14 cellular contexts compared by ENCODE assay signal in the genomic region with DNA sequence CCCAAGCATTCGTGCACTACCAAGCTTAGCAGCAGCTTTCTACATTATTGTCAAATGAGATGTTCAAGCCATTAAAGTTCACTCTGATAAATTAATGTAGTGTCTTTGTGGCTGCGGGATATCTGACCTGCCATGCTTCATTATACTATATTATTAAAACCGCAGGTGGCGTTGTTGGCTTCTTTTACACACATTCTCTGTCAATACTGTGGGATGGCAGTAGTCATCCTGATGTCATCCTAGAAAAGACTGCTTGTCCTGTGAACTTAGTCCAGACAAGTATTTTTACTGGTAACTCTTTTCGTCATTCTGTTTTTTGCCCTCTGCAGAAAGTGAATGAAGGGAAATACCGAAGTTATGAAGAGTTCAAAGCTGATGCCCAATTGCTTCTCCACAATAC.
DNase-seq lines count a peak whose midpoint lies in the region; ATAC-seq and TF ChIP-seq lines count a peak whose summit lies in the region.
"Had no signal": no experiment of that assay in that cellular context is flagged by ENCODE, and none has a peak within 500 bp of the region (broad histone marks: within the 10 kb centered on the region; RNA-seq: fewer than 3 reads in every experiment).

No MANE protein-coding gene starts in this region.

- no peak overlapping the region for H3K4me3 Mint-ChIP-seq in endodermal cell
- H3K4me3 Mint-ChIP-seq: activated T-cell treated with anti-CD3 and anti-CD28 coated beads, Interleukin-2, amount 50 U/mL, for 24 hours had no signal

- no peak overlapping the region for H3K27ac ChIP-seq in IMR-90 (ENCODE audit: insufficient read depth, low read length)
- H3K27ac ChIP-seq in VCaP: no peak overlapping the region
- no peak overlapping the region for H3K27ac ChIP-seq in smooth muscle cell (ENCODE audit: low read depth)
- no peak overlapping the region for H3K27ac ChIP-seq in endodermal cell (ENCODE audit: low read depth, low read length)
- H3K27ac ChIP-seq: 22Rv1, colonic mucosa had no signal

- H4K8ac ChIP-seq in IMR-90 (ENCODE audit: low read depth in 2 of 2, low read length in 2 of 2): no peak overlapping the region

- H3K9me3 Mint-ChIP-seq in endodermal cell: no peaks in the 10 kb centered on the region
- H3K9me3 Mint-ChIP-seq: activated T-cell treated with anti-CD3 and anti-CD28 coated beads, Interleukin-2, amount 50 U/mL, for 24 hours had no signal

- H4K20me1 ChIP-seq in IMR-90 (ENCODE audit: insufficient read depth, low read length) (no peaks in the 10 kb centered on the region), smooth muscle cell (ENCODE audit: low read depth) (peaks cover 8% of the 10 kb centered on the region)

- H2AK9ac ChIP-seq in IMR-90 (replicated peaks; ENCODE audit: low read depth, low read length, poor library complexity): no peak overlapping the region

- H3K9me3 ChIP-seq in IMR-90 (ENCODE audit: control insufficient read depth, insufficient read depth, low read length): no peaks in the 10 kb centered on the region
- no peaks in the 10 kb centered on the region for H3K9me3 ChIP-seq in smooth muscle cell (replicated peaks; ENCODE audit: low read depth)
- H3K9me3 ChIP-seq in endodermal cell (ENCODE audit: control insufficient read depth, low read length): no peaks in the 10 kb centered on the region
- H3K9me3 ChIP-seq: colonic mucosa had no signal

- no peak for ATAC-seq in IMR-90 (ENCODE audit: low read depth)

- no peaks in the 10 kb centered on the region for H3K27me3 Mint-ChIP-seq in endodermal cell (ENCODE audit: insufficient read depth)
- H3K27me3 Mint-ChIP-seq: activated T-cell treated with anti-CD3 and anti-CD28 coated beads, Interleukin-2, amount 50 U/mL, for 24 hours had no signal

- H3K27me3 ChIP-seq in IMR-90 (ENCODE audit: control insufficient read depth, insufficient read depth, low read length) (no peaks in the 10 kb centered on the region), smooth muscle cell (ENCODE audit: low read depth) (no peaks in the 10 kb centered on the region), endodermal cell (ENCODE audit: control insufficient read depth, insufficient read depth, low read length, poor library complexity, severe bottlenecking) (no peaks in the 10 kb centered on the region)
- H3K27me3 ChIP-seq: colonic mucosa had no signal

- no peak overlapping the region for H4K5ac ChIP-seq in IMR-90 (ENCODE audit: low read depth, low read length)

- POLR2A ChIA-PET in IMR-90 (lab: Charles Lee; ENCODE audit: unreplicated experiment): no interaction called here

- no peaks in the 10 kb centered on the region for H3K4me1 Mint-ChIP-seq in endodermal cell

- peaks cover 10 to 13% of the 10 kb centered on the region in 2 experiments; a peak in 3 of 4 replicates for H3K79me1 ChIP-seq in IMR-90 (ENCODE audit: low read depth in 1 of 2, low read length in 2 of 2)

- no peak for TF ChIP-seq POLR2A in IMR-90 (IDR thresholded peaks at IDR 0.05; ENCODE audit: low read depth, low read length)

- H2BK15ac ChIP-seq in IMR-90 (ENCODE audit: low read depth, low read length): no peak overlapping the region

- no peaks in the 10 kb centered on the region for H3K79me2 ChIP-seq in smooth muscle cell (ENCODE audit: low read depth)

- H3K4me2 ChIP-seq in IMR-90 (ENCODE audit: low read depth, low read length): no peak overlapping the region
- H3K4me2 ChIP-seq in smooth muscle cell: no peak overlapping the region

- H3K56ac ChIP-seq in IMR-90 (ENCODE audit: extremely low read depth, insufficient read depth, low read length): no peak overlapping the region

- H3K9ac ChIP-seq in IMR-90 (ENCODE audit: low read depth, low read length) (no peak overlapping the region), smooth muscle cell (ENCODE audit: low read depth) (no peak overlapping the region), endodermal cell (ENCODE audit: extremely low read depth, low read length, poor library complexity, severe bottlenecking) (no peak overlapping the region)

- H3K14ac ChIP-seq in IMR-90 (replicated peaks; ENCODE audit: low read depth, low read length): no peak overlapping the region

- H2BK20ac ChIP-seq in IMR-90 (ENCODE audit: low read depth, low read length): no peak overlapping the region

- H3F3A ChIP-seq in smooth muscle cell (ENCODE audit: low read depth): no peaks in the 10 kb centered on the region

- H2AK5ac ChIP-seq in IMR-90 (ENCODE audit: low read depth, low read length): no peak overlapping the region

- intact Hi-C loops in IMR-90 (cut with micrococcal nuclease): no loop called here

- H4K91ac ChIP-seq in IMR-90 (ENCODE audit: insufficient read depth, low read depth, low read length): no peak overlapping the region

- TF ChIP-seq RAD21 in IMR-90 (IDR thresholded peaks at IDR 0.05; ENCODE audit: low read length): no peak; the same call in 1 of the 2 replicates

- CTCF ChIA-PET in IMR-90 (lab: Yijun Ruan, JAX): no interaction called here

- H2AFZ ChIP-seq in IMR-90 (replicated peaks; ENCODE audit: low read length, poor library complexity) (no peak overlapping the region), smooth muscle cell (ENCODE audit: low read depth) (no peak overlapping the region)

- H3K18ac ChIP-seq in IMR-90 (ENCODE audit: low read depth, low read length): no peak overlapping the region

- no peak overlapping the region for H3K27ac Mint-ChIP-seq in endodermal cell
- H3K27ac Mint-ChIP-seq: activated T-cell treated with anti-CD3 and anti-CD28 coated beads, Interleukin-2, amount 50 U/mL, for 24 hours had no signal

- peaks cover 20% of the 10 kb centered on the region for H3K36me3 Mint-ChIP-seq in endodermal cell (ENCODE audit: low read depth)

- no TSS peak for BruUV-seq in IMR-90 (replicated peaks; lab: Mats Ljungman, UMichigan)

- H3K4me1 ChIP-seq in IMR-90 (ENCODE audit: control insufficient read depth, insufficient read depth, low read length) (no peaks in the 10 kb centered on the region; the same call in 1 of the 2 replicates), smooth muscle cell (ENCODE audit: low read depth) (no peaks in the 10 kb centered on the region), endodermal cell (ENCODE audit: control insufficient read depth, insufficient read depth, low read length) (no peaks in the 10 kb centered on the region)
- H3K4me1 ChIP-seq: colonic mucosa had no signal

- peaks cover 10% of the 10 kb centered on the region for H3K36me3 ChIP-seq in IMR-90 (ENCODE audit: control insufficient read depth, insufficient read depth, low read length)
- peaks cover 19% of the 10 kb centered on the region for H3K36me3 ChIP-seq in smooth muscle cell (ENCODE audit: low read depth)
- H3K36me3 ChIP-seq in endodermal cell (ENCODE audit: control insufficient read depth, insufficient read depth, low read length): peaks cover 35% of the 10 kb centered on the region
- H3K36me3 ChIP-seq: colonic mucosa had no signal

- peaks cover 4% of the 10 kb centered on the region for H3K9me1 ChIP-seq in IMR-90 (ENCODE audit: insufficient read depth, low read length)

- no peak overlapping the region for H3K4ac ChIP-seq in IMR-90 (ENCODE audit: low read depth, low read length)

- dilution Hi-C loops in IMR-90 (cut with HindIII; ENCODE audit: low sequenced_read_pairs, unreplicated experiment): no loop called here

- 80% methylated on average over 1 of the region's 6 CpGs; no CpG with 5 or more reads in 1 of the 2 experiments for WGBS in IMR-90 (ENCODE audit: extremely low coverage in 2 of 2, insufficient read length in 1 of 2), 2 experiments
- 95% methylated on average over 6 of the region's 6 CpGs for WGBS in smooth muscle cell (ENCODE audit: low lambda C conversion rate)
- WGBS in endodermal cell (ENCODE audit: insufficient coverage in 1 of 2, insufficient read length in 1 of 2), 2 experiments: 89 to 97% methylated on average over 4 to 6 of the region's 6 CpGs

- no peak overlapping the region for H2BK5ac ChIP-seq in IMR-90 (ENCODE audit: low read depth, low read length, poor library complexity, severe bottlenecking)

- H3K4me3 ChIP-seq in IMR-90 (ENCODE audit: insufficient read depth, low read depth, low read length) (no peak overlapping the region), smooth muscle cell (no peak overlapping the region), endodermal cell (ENCODE audit: low read length) (no peak overlapping the region)
- H3K4me3 ChIP-seq: colonic mucosa had no signal

- no peak overlapping the region for H3K23ac ChIP-seq in IMR-90 (ENCODE audit: low read depth, low read length)

- peak; percentile 2 for DNase-seq in DMS 273 (lab: John Stamatoyannopoulos, UW; ENCODE audit: unreplicated experiment)
- DNase-seq in DMS 273 treated with DMSO at 0.1 percent for 48 hours (lab: John Stamatoyannopoulos, UW): no peak
- peak; percentile 29 for DNase-seq in IMR-90
- peak; percentile 10 for DNase-seq in left kidney (ENCODE audit: low read depth, low spot score)
- DNase-seq in smooth muscle cell (lab: John Stamatoyannopoulos, UW; ENCODE audit: unreplicated experiment): no peak
- DNase-seq in endodermal cell: no peak
- DNase-seq in NCI-H524 (lab: John Stamatoyannopoulos, UW): no peak
- DNase-seq: activated CD4-positive, alpha-beta T cell treated with anti-CD3 and anti-CD28 coated beads for 4 hours; activated T-cell treated with anti-CD3 and anti-CD28 coated beads, Interleukin-2, amount 50 U/mL, for 24 hours; colonic mucosa; NCI-H187 treated with DMSO at 0.1 percent for 48 hours; small intestine had no signal

- in situ Hi-C loops in IMR-90 (cut with MboI; ENCODE audit: low sequenced_read_pairs): no loop called here

- no peak overlapping the region for H2BK120ac ChIP-seq in IMR-90 (ENCODE audit: low read depth, low read length)

- TF ChIP-seq CTCF in IMR-90 (conservative IDR thresholded peaks at IDR 0.05; ENCODE audit: low read depth, low read length) (no peak), VCaP (conservative IDR thresholded peaks at IDR 0.05) (peak; percentile 34), smooth muscle cell (IDR thresholded peaks at IDR 0.05; ENCODE audit: borderline replicate concordance, insufficient read depth, poor library complexity, severe bottlenecking) (no peak), endodermal cell (conservative IDR thresholded peaks at IDR 0.05) (no peak)

TF ChIP-seq in IMR-90, 13 proteins besides CTCF, POLR2A, EP300 and RAD21 (continues in another document):
- TF ChIP-seq BHLHE40 (IDR thresholded peaks at IDR 0.05; ENCODE audit: low read depth, low read length): no peak
- TF ChIP-seq MAFK (IDR thresholded peaks at IDR 0.05; ENCODE audit: low read depth, low read length): no peak
- TF ChIP-seq, protein P1, sequence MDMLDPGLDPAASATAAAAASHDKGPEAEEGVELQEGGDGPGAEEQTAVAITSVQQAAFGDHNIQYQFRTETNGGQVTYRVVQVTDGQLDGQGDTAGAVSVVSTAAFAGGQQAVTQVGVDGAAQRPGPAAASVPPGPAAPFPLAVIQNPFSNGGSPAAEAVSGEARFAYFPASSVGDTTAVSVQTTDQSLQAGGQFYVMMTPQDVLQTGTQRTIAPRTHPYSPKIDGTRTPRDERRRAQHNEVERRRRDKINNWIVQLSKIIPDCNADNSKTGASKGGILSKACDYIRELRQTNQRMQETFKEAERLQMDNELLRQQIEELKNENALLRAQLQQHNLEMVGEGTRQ (IDR thresholded peaks at IDR 0.05; ENCODE audit: low read depth, low read length): no peak

Comparison
In these comparisons a context has a peak if more than half of its experiments do, and no peak if none do; other contexts are left out.
1. DNase-seq: peak in DMS 273 (single experiment), IMR-90 (single experiment) and left kidney (single experiment); none in DMS 273 treated with DMSO at 0.1 percent for 48 hours (single experiment), smooth muscle cell (single experiment), endodermal cell (single experiment) and NCI-H524 (0 of 2).